28 cellular contexts compared by ENCODE assay signal in genomic region chr4:6023766-6024165, GRCh38. TPM values are rescaled to one million over a fixed set of nuclear protein-coding genes. Genes with fewer than 3 reads are reported as not detected.
DNase-seq lines count a peak whose midpoint lies in the region; ATAC-seq and TF ChIP-seq lines count a peak whose summit lies in the region.
"Had no signal": no experiment of that assay in that cellular context is flagged by ENCODE, and none has a peak within 500 bp of the region (broad histone marks: within the 10 kb centered on the region; RNA-seq: fewer than 3 reads in every experiment).

No MANE protein-coding gene starts in this region.

- peaks cover 5% of the 10 kb centered on the region for H3K36me3 Mint-ChIP-seq in endothelial cell (ENCODE audit: low read depth, unreplicated experiment)
- H3K36me3 Mint-ChIP-seq: CD14-positive monocyte had no signal

- no peak overlapping the region for H2BK15ac ChIP-seq in neuronal stem cell (ENCODE audit: low read length)

- peak overlapping the region; percentile 77 for H3K18ac ChIP-seq in neuronal stem cell (ENCODE audit: low read length)

- no peaks in the 10 kb centered on the region for H3K79me1 ChIP-seq in neuronal stem cell (ENCODE audit: low read depth, low read length)

- no CpG with 5 or more reads among the region's 9 CpGs for WGBS in neuronal stem cell (ENCODE audit: extremely low coverage in 2 of 2, insufficient read length in 2 of 2, insufficient replicate concordance in 1 of 2), 2 donors

- no peaks in the 10 kb centered on the region for H4K20me1 ChIP-seq in MM.1S (ENCODE audit: insufficient read depth, low read length)

- peaks cover 4% of the 10 kb centered on the region for H3K27me3 Mint-ChIP-seq in endothelial cell (ENCODE audit: unreplicated experiment)
- peaks cover 14% of the 10 kb centered on the region for H3K27me3 Mint-ChIP-seq in stimulated activated naive CD8-positive, alpha-beta T cell treated with anti-CD3 and anti-CD28 coated beads, Interleukin-15, amount 100 ng/mL, for 72 hours

- H3K9me2 ChIP-seq in MM.1S (replicated peaks; ENCODE audit: insufficient read depth, low read length): no peaks in the 10 kb centered on the region

- H3K79me2 ChIP-seq in MM.1S (ENCODE audit: low read length): no peaks in the 10 kb centered on the region

- no peak overlapping the region for H2BK12ac ChIP-seq in neuronal stem cell (ENCODE audit: low read length)

- H3F3A ChIP-seq in MM.1S (ENCODE audit: insufficient read depth, low read length): no peaks in the 10 kb centered on the region

- H4K91ac ChIP-seq in neuronal stem cell (ENCODE audit: low read depth, low read length, poor library complexity): no peak overlapping the region

- H3K4me3 ChIP-seq in neuronal stem cell (ENCODE audit: low read length in 2 of 2) (no peak overlapping the region), MM.1S (ENCODE audit: low read length) (no peak overlapping the region)
- H3K4me3 ChIP-seq: SJSA1 had no signal

- H3K36me3 ChIP-seq in neuronal stem cell (replicated peaks in 1 of 2; ENCODE audit: control insufficient read depth in 2 of 2, insufficient read depth in 2 of 2, low read length in 2 of 2) (no peaks in the 10 kb centered on the region), MM.1S (replicated peaks; ENCODE audit: insufficient read depth, low read length) (no peaks in the 10 kb centered on the region)
- H3K36me3 ChIP-seq: BE2C, SJSA1 had no signal

- TF ChIP-seq CTCF in endothelial cell (IDR thresholded peaks at IDR 0.05; ENCODE audit: unreplicated experiment) (no peak), MM.1S (IDR thresholded peaks at IDR 0.05; ENCODE audit: low read length) (no peak)

- peaks cover 9% of the 10 kb centered on the region for H3K4me1 Mint-ChIP-seq in endothelial cell (ENCODE audit: unreplicated experiment)
- H3K4me1 Mint-ChIP-seq in stimulated activated naive CD8-positive, alpha-beta T cell treated with anti-CD3 and anti-CD28 coated beads, Interleukin-15, amount 100 ng/mL, for 72 hours: no peaks in the 10 kb centered on the region
- H3K4me1 Mint-ChIP-seq: CD14-positive monocyte had no signal

- H3K27ac ChIP-seq in neuronal stem cell (replicated peaks; ENCODE audit: low read length): no peak overlapping the region
- H3K27ac ChIP-seq in MM.1S (ENCODE audit: low read length): no peak overlapping the region
- H3K27ac ChIP-seq: HL-60, SJSA1 had no signal

- no peak overlapping the region for H3K4me3 Mint-ChIP-seq in endothelial cell (ENCODE audit: unreplicated experiment)
- H3K4me3 Mint-ChIP-seq in stimulated activated naive CD8-positive, alpha-beta T cell treated with anti-CD3 and anti-CD28 coated beads, Interleukin-15, amount 100 ng/mL, for 72 hours: no peak overlapping the region
- H3K4me3 Mint-ChIP-seq: CD14-positive monocyte; CD8-positive, alpha-beta memory T cell had no signal

- no peak overlapping the region for H3K23ac ChIP-seq in neuronal stem cell (ENCODE audit: low read depth, low read length, poor library complexity)

- no peak overlapping the region for H3K4ac ChIP-seq in neuronal stem cell (ENCODE audit: low read length)

- no peak overlapping the region for H2AFZ ChIP-seq in neuronal stem cell (ENCODE audit: low read length)
- no peak overlapping the region for H2AFZ ChIP-seq in MM.1S (ENCODE audit: low read length)

- H2AK5ac ChIP-seq in neuronal stem cell (ENCODE audit: low read depth, low read length): peak overlapping the region; percentile 8

- H3K9ac ChIP-seq in neuronal stem cell (ENCODE audit: low read depth, low read length, poor library complexity) (no peak overlapping the region), MM.1S (ENCODE audit: low read length) (no peak overlapping the region)

- H3K4me2 ChIP-seq in neuronal stem cell (ENCODE audit: insufficient read depth, low read length, poor library complexity, severe bottlenecking) (no peak overlapping the region), MM.1S (ENCODE audit: low read depth, low read length) (no peak overlapping the region)

- H3K27me3 ChIP-seq in neuronal stem cell (ENCODE audit: control insufficient read depth in 3 of 3, insufficient read depth in 3 of 3, low read depth in 1 of 3, low read length in 3 of 3) (peaks cover 0 to 24% (median 0%) of the 10 kb centered on the region in 3 experiments), MM.1S (replicated peaks; ENCODE audit: insufficient read depth, low read length) (peaks cover 12% of the 10 kb centered on the region; the same call in 1 of the 2 replicates)
- H3K27me3 ChIP-seq: BE2C, SJSA1 had no signal

- H2BK5ac ChIP-seq in neuronal stem cell (ENCODE audit: low read length): no peak overlapping the region

- H3K9me3 Mint-ChIP-seq in endothelial cell (ENCODE audit: unreplicated experiment): no peaks in the 10 kb centered on the region
- no peaks in the 10 kb centered on the region for H3K9me3 Mint-ChIP-seq in stimulated activated naive CD8-positive, alpha-beta T cell treated with anti-CD3 and anti-CD28 coated beads, Interleukin-15, amount 100 ng/mL, for 72 hours
- H3K9me3 Mint-ChIP-seq: CD14-positive monocyte; CD8-positive, alpha-beta memory T cell had no signal

- no peak overlapping the region for H4K8ac ChIP-seq in neuronal stem cell (ENCODE audit: low read depth, low read length)

- peak overlapping the region; percentile 50 for H3K27ac Mint-ChIP-seq in endothelial cell (ENCODE audit: unreplicated experiment)
- no peak overlapping the region for H3K27ac Mint-ChIP-seq in stimulated activated naive CD8-positive, alpha-beta T cell treated with anti-CD3 and anti-CD28 coated beads, Interleukin-15, amount 100 ng/mL, for 72 hours
- H3K27ac Mint-ChIP-seq: CD14-positive monocyte; CD8-positive, alpha-beta memory T cell had no signal

- no peaks in the 10 kb centered on the region for H3K4me1 ChIP-seq in neuronal stem cell (ENCODE audit: control insufficient read depth in 2 of 2, insufficient read depth in 1 of 2, low read depth in 1 of 2, low read length in 2 of 2)
- H3K4me1 ChIP-seq in MM.1S (ENCODE audit: low read length): 0 out of 2 replicates have a peak, but pooled peaks cover 5% of the 10 kb centered on the region
- H3K4me1 ChIP-seq: BE2C, SJSA1 had no signal

- ATAC-seq in GM18498 (IDR thresholded peaks at IDR 0.05; ENCODE audit: unreplicated experiment): no peak
- no peak for ATAC-seq in stimulated activated naive CD8-positive, alpha-beta T cell treated with anti-CD3 and anti-CD28 coated beads, Interleukin-15, amount 100 ng/mL, for 72 hours
- ATAC-seq: HepG2 had no signal

- H3K14ac ChIP-seq in neuronal stem cell (ENCODE audit: low read length): peak overlapping the region; percentile 32

- no peaks in the 10 kb centered on the region for H3K9me3 ChIP-seq in neuronal stem cell (replicated peaks in 1 of 2; ENCODE audit: control insufficient read depth in 2 of 2, insufficient read depth in 1 of 2, low read depth in 1 of 2, low read length in 2 of 2)
- no peaks in the 10 kb centered on the region for H3K9me3 ChIP-seq in MM.1S (replicated peaks; ENCODE audit: insufficient read depth, low read length)
- H3K9me3 ChIP-seq: BE2C, SJSA1 had no signal

- H2BK120ac ChIP-seq in neuronal stem cell (ENCODE audit: low read depth, low read length): no peak overlapping the region

- peak; percentile 21 for DNase-seq in EH (ENCODE audit: low read depth)
- DNase-seq in HS-5 (ENCODE audit: low read depth): peak; percentile 5
- DNase-seq in endothelial cell (ENCODE audit: low spot score): no peak
- DNase-seq in neuronal stem cell (ENCODE audit: low spot score): no peak
- no peak for DNase-seq in MM.1S
- no peak for DNase-seq in stimulated activated naive CD8-positive, alpha-beta T cell treated with anti-CD3 and anti-CD28 coated beads, Interleukin-15, amount 100 ng/mL, for 72 hours
- DNase-seq in central memory CD4-positive, alpha-beta T cell: no peak
- DNase-seq: ACHN; BE2C; CD8-positive, alpha-beta memory T cell; DMS 273 treated with DMSO at 0.1 percent for 48 hours; DMS79; GOT3; HCEC 1CT; Karpas-422; MV-4-11; NCI-H2029 treated with DMSO at 0.1 percent for 48 hours; NCI-H2227 treated with DMSO at 0.1 percent for 48 hours; NCI-H69; Right ventricle myocardium superior; RPMI8226 had no signal

RNA-seq across cellular contexts. Expression of gene C4orf50, which starts 5.5 kb away (rescaled TPM):
- total RNA-seq in endothelial cell (ENCODE audit: unreplicated experiment): 0.05 TPM
- polyA plus RNA-seq in neuronal stem cell (2013, experiment 1 of 2): 0.01 TPM
- 0.01 TPM for polyA plus RNA-seq in neuronal stem cell (2013, experiment 2 of 2)
- total RNA-seq: HepG2, HT-29, NCI-H460, Right ventricle myocardium superior, SJSA1 had no signal
- polyA plus RNA-seq: CD14-positive monocyte, HepG2 had no signal

Comparison
In these comparisons a context has a peak if more than half of its experiments do, and no peak if none do; other contexts are left out.
1. DNase-seq: peak in EH (single experiment) and HS-5 (single experiment); none in endothelial cell (single experiment), neuronal stem cell (single experiment), MM.1S (single experiment), stimulated activated naive CD8-positive, alpha-beta T cell treated with anti-CD3 and anti-CD28 coated beads, Interleukin-15, amount 100 ng/mL, for 72 hours (0 of 2) and central memory CD4-positive, alpha-beta T cell (single experiment).